9 cellular contexts compared by ENCODE assay signal in the genomic region with DNA sequence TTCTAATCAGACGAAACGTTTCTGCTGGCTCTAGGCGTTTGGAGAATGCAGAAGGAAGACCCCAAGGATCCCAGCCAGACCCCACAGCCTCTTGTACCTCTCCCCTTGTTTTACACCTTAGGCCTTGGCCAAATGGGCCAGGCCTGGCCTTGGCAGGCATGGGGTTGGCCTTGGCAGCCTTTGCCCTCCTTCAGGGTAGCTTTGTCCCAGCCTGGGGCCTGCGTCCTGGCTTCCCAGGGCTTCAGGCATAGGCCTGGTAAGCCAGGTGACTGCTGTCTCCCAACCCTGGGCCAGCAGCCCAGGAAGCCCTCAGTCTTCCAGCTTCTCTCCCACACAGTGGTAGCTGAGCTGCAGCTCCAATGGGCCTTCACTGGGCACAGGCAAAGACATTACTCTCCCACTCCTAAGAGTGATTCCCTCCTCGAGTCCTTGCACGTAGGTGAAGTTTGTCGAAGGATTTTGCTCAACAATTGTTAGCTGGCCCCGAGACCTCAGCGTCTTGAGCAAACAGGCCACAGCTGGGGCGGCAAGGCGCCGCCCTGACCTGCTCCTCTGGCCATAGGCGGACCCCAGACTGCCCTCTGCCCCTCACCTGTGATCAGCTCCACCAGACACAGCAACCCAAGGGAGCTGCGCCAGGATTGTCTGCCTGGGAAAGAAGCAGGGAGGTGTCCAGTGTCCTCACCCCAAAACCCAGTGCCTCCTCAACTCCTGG. TPM values are rescaled to one million over a fixed set of nuclear protein-coding genes. Genes with fewer than 3 reads are reported as not detected.
DNase-seq lines count a peak whose midpoint lies in the region; ATAC-seq, FAIRE-seq and TF ChIP-seq lines count a peak whose summit lies in the region.
"Had no signal": no experiment of that assay in that cellular context is flagged by ENCODE, and none has a peak within 500 bp of the region (broad histone marks: within the 10 kb centered on the region; RNA-seq: fewer than 3 reads in every experiment).

No MANE protein-coding gene starts in this region.

- H3K4me3 Mint-ChIP-seq in activated naive CD4-positive, alpha-beta T cell treated with anti-CD3 and anti-CD28 coated beads, Interleukin-2, amount 50 U/mL, for 24 hours = peak overlapping the region; percentile 85

- no peak for FAIRE-seq in kidney (lab: Jason Lieb, UNC)

- TF ChIP-seq CTCF in VCaP (conservative IDR thresholded peaks at IDR 0.05) (no peak), kidney (IDR thresholded peaks at IDR 0.05; ENCODE audit: borderline replicate concordance, extremely low read depth, insufficient read depth) (no peak)

- no peaks in the 10 kb centered on the region for H3K36me3 ChIP-seq in kidney (ENCODE audit: control insufficient read depth in 1 of 2, insufficient read depth in 2 of 2, low read length in 2 of 2)

- no peak overlapping the region for H3K27ac Mint-ChIP-seq in activated naive CD4-positive, alpha-beta T cell treated with anti-CD3 and anti-CD28 coated beads, Interleukin-2, amount 50 U/mL, for 24 hours

- no peaks in the 10 kb centered on the region for H3K9me3 Mint-ChIP-seq in activated naive CD4-positive, alpha-beta T cell treated with anti-CD3 and anti-CD28 coated beads, Interleukin-2, amount 50 U/mL, for 24 hours

- no peak overlapping the region for H3K4me3 ChIP-seq in kidney (ENCODE audit: low read length in 2 of 2)

- H3K27ac ChIP-seq in VCaP (peak overlapping the region; percentile 95), kidney (ENCODE audit: low read depth in 2 of 2, low read length in 2 of 2) (no peak overlapping the region)

- intact Hi-C loops in kidney (cut with DNase I) = no loop called here

- ATAC-seq in HG03097 (IDR thresholded peaks at IDR 0.05; ENCODE audit: low FRiP score, unreplicated experiment) = no peak

- peaks cover 40% of the 10 kb centered on the region for H3K4me1 Mint-ChIP-seq in activated naive CD4-positive, alpha-beta T cell treated with anti-CD3 and anti-CD28 coated beads, Interleukin-2, amount 50 U/mL, for 24 hours

- H3K9me3 ChIP-seq in kidney (ENCODE audit: control insufficient read depth in 1 of 2, low read length in 2 of 2) = no peaks in the 10 kb centered on the region

- H3K27me3 Mint-ChIP-seq in activated naive CD4-positive, alpha-beta T cell treated with anti-CD3 and anti-CD28 coated beads, Interleukin-2, amount 50 U/mL, for 24 hours = peaks cover 51% of the 10 kb centered on the region

- H3K36me3 Mint-ChIP-seq in activated naive CD4-positive, alpha-beta T cell treated with anti-CD3 and anti-CD28 coated beads, Interleukin-2, amount 50 U/mL, for 24 hours = peaks cover 2% of the 10 kb centered on the region

- H3K4me1 ChIP-seq in kidney (ENCODE audit: control insufficient read depth in 1 of 2, insufficient read depth in 1 of 2, low read depth in 1 of 2, low read length in 2 of 2) = peaks cover 9 to 14% of the 10 kb centered on the region in 2 donors

- DNase-seq in activated naive CD4-positive, alpha-beta T cell (lab: John Stamatoyannopoulos, UW) = no peak
- DNase-seq in kidney = peak; percentile 63
- DNase-seq in T1000 (lab: John Stamatoyannopoulos, UW) = no peak
- no peak for DNase-seq in CD1c-positive myeloid dendritic cell (ENCODE audit: extremely low spot score)
- DNase-seq in GM19240 (ENCODE audit: insufficient read length, low spot score) = no peak
- DNase-seq: cerebellar nuclear complex had no signal

- H3K9ac ChIP-seq in kidney (ENCODE audit: low read length in 2 of 2) = no peak overlapping the region

RNA-seq across cellular contexts. Expression of a gene that starts 1.1 kb away (rescaled TPM):
- total RNA-seq in kidney = not detected
- not detected for polyA plus RNA-seq in kidney (ENCODE audit: insufficient read depth, low read depth, low replicate concordance)
